1 cellular context compared by ENCODE assay signal in the genomic region with DNA sequence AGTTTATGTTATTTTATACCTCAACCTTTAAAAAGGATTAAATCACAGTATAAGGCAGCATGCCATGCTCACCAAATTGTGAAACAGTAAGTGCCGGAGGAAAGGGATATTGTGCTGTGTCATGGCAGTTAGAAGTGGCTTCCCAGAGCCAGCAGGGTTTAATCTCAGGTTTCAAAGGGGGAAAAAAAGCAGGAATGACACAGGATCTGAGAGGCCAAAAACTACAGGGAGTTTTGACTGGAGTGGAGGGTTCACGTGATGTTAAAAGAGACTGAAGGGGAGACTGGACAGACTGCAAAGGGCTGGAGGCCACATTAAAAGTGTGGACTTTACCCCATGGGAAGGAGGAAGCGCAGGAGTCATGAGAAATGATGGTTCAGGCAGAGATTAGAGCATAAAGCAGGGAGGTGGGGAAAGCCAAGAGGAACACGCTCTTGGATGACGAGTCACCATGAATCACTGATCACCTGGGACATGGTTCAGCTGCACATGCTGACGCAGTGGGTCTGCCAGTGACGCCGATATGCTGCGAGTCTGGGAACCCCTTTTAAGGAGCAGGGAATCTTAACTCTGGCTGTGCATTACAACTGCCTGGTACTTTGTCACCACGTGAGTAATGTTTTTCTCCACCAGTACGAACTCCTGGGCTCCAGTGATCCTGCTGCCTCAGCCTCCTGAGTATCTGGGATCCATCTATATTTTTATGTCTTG.
A peak's percentile ranks its signal among the peaks of the same experiment; 100 is the strongest.
TF ChIP-seq lines count a peak whose summit lies in the region.

No MANE protein-coding gene starts in this region.

TF ChIP-seq in Ishikawa, 13 proteins besides CTCF, POLR2A, EP300 and RAD21 (continued from another document):
- TF ChIP-seq USF1 (IDR thresholded peaks at IDR 0.05) (peak; percentile 81), TEAD4 (IDR thresholded peaks at IDR 0.05) (peak; percentile 40), YY1 (IDR thresholded peaks at IDR 0.05; ENCODE audit: low read depth) (no peak; the same call in 1 of the 2 replicates)
